In genomic region chr22:41542224-41542623, GRCh38 we compare ENCODE assay signal across 12 cellular contexts. TPM values are rescaled to one million over a fixed set of nuclear protein-coding genes. Genes with fewer than 3 reads are reported as not detected.
DNase-seq lines count a peak whose midpoint lies in the region; ATAC-seq and TF ChIP-seq lines count a peak whose summit lies in the region.
"Had no signal": no experiment of that assay in that cellular context is flagged by ENCODE, and none has a peak within 500 bp of the region (broad histone marks: within the 10 kb centered on the region; RNA-seq: fewer than 3 reads in every experiment).

No MANE protein-coding gene starts in this region.

- no peak for TF ChIP-seq POLR2A in stomach (IDR thresholded peaks at IDR 0.05)

- peak overlapping the region; percentile 69 for H3K27ac Mint-ChIP-seq in activated naive CD4-positive, alpha-beta T cell treated with anti-CD3 and anti-CD28 coated beads for 36 hours
- no peak overlapping the region for H3K27ac Mint-ChIP-seq in endothelial cell (ENCODE audit: unreplicated experiment)
- H3K27ac Mint-ChIP-seq in stimulated activated naive CD8-positive, alpha-beta T cell treated with anti-CD3 and anti-CD28 coated beads, Interleukin-15, amount 100 ng/mL, for 72 hours = peak overlapping the region; percentile 86 to 87

- TF ChIP-seq EP300 in stomach (IDR thresholded peaks at IDR 0.05) = no peak

- H3K4me1 Mint-ChIP-seq in activated naive CD4-positive, alpha-beta T cell treated with anti-CD3 and anti-CD28 coated beads for 36 hours (ENCODE audit: low read depth) = peaks cover 43% of the 10 kb centered on the region
- peaks cover 13% of the 10 kb centered on the region for H3K4me1 Mint-ChIP-seq in endothelial cell (ENCODE audit: unreplicated experiment)
- peaks cover 51% of the 10 kb centered on the region for H3K4me1 Mint-ChIP-seq in stimulated activated naive CD8-positive, alpha-beta T cell treated with anti-CD3 and anti-CD28 coated beads, Interleukin-15, amount 100 ng/mL, for 72 hours

- H3K4me3 ChIP-seq in SK-N-MC (peak overlapping the region; percentile 85), stomach (peak overlapping the region in 2 of 4 donors; percentile 87 to 97)

- H3K9ac ChIP-seq in SK-N-MC (ENCODE audit: insufficient read length) = no peak overlapping the region

- H3K36me3 ChIP-seq in SK-N-MC (ENCODE audit: insufficient read depth, low read length) (peaks cover 27% of the 10 kb centered on the region), stomach (peaks cover 7 to 39% (median 25%) of the 10 kb centered on the region in 4 donors)
- H3K36me3 ChIP-seq: pancreas had no signal

- WGBS in stomach, 5 donors = 87 to 93% (median 92%) methylated on average over 4 of the region's 4 CpGs

- H3K4me3 Mint-ChIP-seq in activated naive CD4-positive, alpha-beta T cell treated with anti-CD3 and anti-CD28 coated beads for 36 hours = peak overlapping the region; percentile 94
- peak overlapping the region; percentile 95 for H3K4me3 Mint-ChIP-seq in endothelial cell (ENCODE audit: unreplicated experiment)
- H3K4me3 Mint-ChIP-seq in stimulated activated naive CD8-positive, alpha-beta T cell treated with anti-CD3 and anti-CD28 coated beads, Interleukin-15, amount 100 ng/mL, for 72 hours = peak overlapping the region; percentile 94 to 95

- no peak for ATAC-seq in stimulated activated naive CD8-positive, alpha-beta T cell treated with anti-CD3 and anti-CD28 coated beads, Interleukin-15, amount 100 ng/mL, for 72 hours
- ATAC-seq in HG03565 (IDR thresholded peaks at IDR 0.05; ENCODE audit: unreplicated experiment) = no peak
- ATAC-seq: pancreas had no signal

- TF ChIP-seq CTCF in endothelial cell (IDR thresholded peaks at IDR 0.05; ENCODE audit: unreplicated experiment) = no peak
- TF ChIP-seq CTCF in stomach (IDR thresholded peaks at IDR 0.05) = no peak

- CTCF ChIA-PET in activated naive CD4-positive, alpha-beta T cell treated with anti-CD3 and anti-CD28 coated beads for 36 hours (lab: Charles Lee) = interaction anchor here (0.6 kb wide), 1 partner anchor 184 kb away, joined by 3 read pairs; no protein-coding TSS in a partner anchor

- DNase-seq in activated naive CD4-positive, alpha-beta T cell treated with anti-CD3 and anti-CD28 coated beads for 36 hours = no peak
- no peak for DNase-seq in activated naive CD4-positive, alpha-beta T cell treated with Interleukin-2 at 50 U/mL for 16 hours
- DNase-seq in SK-N-MC (ENCODE audit: low read depth, low spot score) = no peak
- DNase-seq in endothelial cell (ENCODE audit: low spot score) = no peak
- DNase-seq in stimulated activated naive CD8-positive, alpha-beta T cell treated with anti-CD3 and anti-CD28 coated beads, Interleukin-15, amount 100 ng/mL, for 72 hours = no peak
- DNase-seq in SKM-1 (lab: John Stamatoyannopoulos, UW; ENCODE audit: unreplicated experiment) = no peak
- no peak for DNase-seq in stomach
- DNase-seq: NCI-H2081 had no signal

- H3K36me3 Mint-ChIP-seq in activated naive CD4-positive, alpha-beta T cell treated with anti-CD3 and anti-CD28 coated beads for 36 hours (ENCODE audit: low read depth) = peaks cover 17% of the 10 kb centered on the region
- peaks cover 13% of the 10 kb centered on the region for H3K36me3 Mint-ChIP-seq in endothelial cell (ENCODE audit: low read depth, unreplicated experiment)

- H3K27me3 ChIP-seq in stomach = no peaks in the 10 kb centered on the region
- H3K27me3 ChIP-seq: pancreas, tibial nerve had no signal

- peaks cover 11 to 66% (median 39%) of the 10 kb centered on the region in 4 donors for H3K4me1 ChIP-seq in stomach

- H3K27ac ChIP-seq in SK-N-MC = no peak overlapping the region
- peak overlapping the region in 2 of 5 donors; percentile 10 to 90 for H3K27ac ChIP-seq in stomach
- H3K27ac ChIP-seq: pancreas had no signal

- no peaks in the 10 kb centered on the region for H3K9me3 ChIP-seq in SK-N-MC (ENCODE audit: low read depth, low read length)
- H3K9me3 ChIP-seq in stomach = no peaks in the 10 kb centered on the region
- H3K9me3 ChIP-seq: pancreas, tibial nerve had no signal

- H3K27me3 Mint-ChIP-seq in activated naive CD4-positive, alpha-beta T cell treated with anti-CD3 and anti-CD28 coated beads for 36 hours (ENCODE audit: low read depth) = no peaks in the 10 kb centered on the region
- H3K27me3 Mint-ChIP-seq in endothelial cell (ENCODE audit: unreplicated experiment) = peaks cover 8% of the 10 kb centered on the region
- no peaks in the 10 kb centered on the region for H3K27me3 Mint-ChIP-seq in stimulated activated naive CD8-positive, alpha-beta T cell treated with anti-CD3 and anti-CD28 coated beads, Interleukin-15, amount 100 ng/mL, for 72 hours

- no peaks in the 10 kb centered on the region for H3K9me3 Mint-ChIP-seq in activated naive CD4-positive, alpha-beta T cell treated with anti-CD3 and anti-CD28 coated beads for 36 hours
- no peaks in the 10 kb centered on the region for H3K9me3 Mint-ChIP-seq in endothelial cell (ENCODE audit: unreplicated experiment)
- H3K9me3 Mint-ChIP-seq in stimulated activated naive CD8-positive, alpha-beta T cell treated with anti-CD3 and anti-CD28 coated beads, Interleukin-15, amount 100 ng/mL, for 72 hours = no peaks in the 10 kb centered on the region

- intact Hi-C loops in activated naive CD4-positive, alpha-beta T cell treated with anti-CD3 and anti-CD28 coated beads for 36 hours (cut with micrococcal nuclease) = loop anchor here (5.0 kb wide), 1 partner anchor 95 kb away; the partner anchor contains the start of gene TOB2
- intact Hi-C loops in stomach (cut with DNase I; ENCODE audit: low total_unique reads) = loop anchor here (10.0 kb wide), 1 partner anchor 53 kb away; no protein-coding TSS in a partner anchor

RNA-seq across cellular contexts. Expression of gene POLR3H, which starts 2.0 kb away (rescaled TPM):
- 10 to 100 TPM; 14.8 to 17.6 TPM for total RNA-seq in activated naive CD4-positive, alpha-beta T cell treated with anti-CD3 and anti-CD28 coated beads for 36 hours
- total RNA-seq in endothelial cell (ENCODE audit: unreplicated experiment) (20.8 TPM), stomach (10 to 100 TPM in 2 of 5 donors, 1 to 10 TPM in 3; 2.6 to 13.4 (median 7.1) TPM)
- polyA plus RNA-seq in stomach = 10 to 100 TPM; 16.6 to 21.7 (median 16.7) TPM

RNA-seq across cellular contexts. Expression of gene CSDC2, which starts 18.6 kb away (rescaled TPM):
- total RNA-seq in activated naive CD4-positive, alpha-beta T cell treated with anti-CD3 and anti-CD28 coated beads for 36 hours = not detected
- total RNA-seq in endothelial cell (ENCODE audit: unreplicated experiment) (not detected), stomach (1 to 10 TPM in 3 of 5 donors, under 1 TPM in 1, not detected in 1; 0.89 to 6.5 (median 1.4) TPM)
- polyA plus RNA-seq in stomach = 1 to 10 TPM; 1.8 to 5.5 (median 2.8) TPM
- total RNA-seq: RPMI7951 had no signal

RNA-seq across cellular contexts. Expression of gene PMM1, which starts 47.4 kb away (rescaled TPM):
- 10 to 100 TPM; 35.3 to 35.6 TPM for total RNA-seq in activated naive CD4-positive, alpha-beta T cell treated with anti-CD3 and anti-CD28 coated beads for 36 hours
- 6.0 TPM for total RNA-seq in endothelial cell (ENCODE audit: unreplicated experiment)
- total RNA-seq in stomach = 100 to 1,000 TPM in 1 of 5 donors, 10 to 100 TPM in 4; 15.2 to 131 (median 41.9) TPM
- 100 to 1,000 TPM in 2 of 3 donors, 10 to 100 TPM in 1; 54.6 to 126 (median 102) TPM for polyA plus RNA-seq in stomach
